Comparison of ENCODE assay signal across 16 cellular contexts in the genomic region with DNA sequence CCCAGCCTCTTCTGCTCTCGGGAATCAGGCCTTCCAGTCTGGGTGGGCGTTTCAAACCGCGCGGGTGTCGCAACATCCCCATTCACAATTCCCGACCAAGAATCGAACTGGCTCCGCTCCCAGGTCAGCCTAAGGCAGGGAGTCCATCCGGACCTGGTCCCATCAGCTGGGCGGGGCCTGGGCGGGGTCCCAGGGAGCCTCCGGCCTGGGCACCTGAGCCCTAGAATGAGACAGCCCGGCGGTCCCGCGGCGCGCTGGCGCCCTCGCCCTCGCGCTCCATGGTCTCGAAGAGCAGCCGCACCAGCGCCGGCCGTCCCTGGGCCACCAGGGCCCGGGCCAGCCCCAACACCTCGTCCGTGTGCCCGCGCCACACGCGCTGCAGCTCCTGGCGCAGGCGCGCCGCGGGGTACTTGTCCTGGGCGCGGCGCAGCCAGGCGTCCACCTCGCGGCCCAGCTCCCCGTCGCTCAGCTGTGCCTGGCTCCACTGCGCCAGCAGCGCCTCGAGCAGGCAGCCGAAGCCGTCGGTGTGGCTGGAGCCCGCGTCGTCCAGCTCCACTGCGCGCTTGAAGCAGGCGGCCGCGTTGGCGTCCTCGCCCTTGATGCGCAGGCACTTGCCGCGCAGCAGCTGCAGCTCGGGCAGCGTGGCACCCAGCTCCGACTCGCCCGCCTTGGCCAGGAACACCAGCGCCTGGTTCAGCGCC. TPM values are rescaled to one million over a fixed set of nuclear protein-coding genes. Genes with fewer than 3 reads are reported as not detected.
DNase-seq lines count a peak whose midpoint lies in the region; ATAC-seq, FAIRE-seq and TF ChIP-seq lines count a peak whose summit lies in the region.
"Had no signal": no experiment of that assay in that cellular context is flagged by ENCODE, and none has a peak within 500 bp of the region (broad histone marks: within the 10 kb centered on the region; RNA-seq: fewer than 3 reads in every experiment).

No MANE protein-coding gene starts in this region.

- peaks cover 48% of the 10 kb centered on the region for H3K27me3 Mint-ChIP-seq in progenitor cell of endocrine pancreas

- H3K9ac ChIP-seq in K562 (ENCODE audit: insufficient read depth in 1 of 2, low read depth in 2 of 2, low read length in 2 of 2), result no peak overlapping the region

- no peak overlapping the region for H3K27ac Mint-ChIP-seq in progenitor cell of endocrine pancreas
- H3K27ac Mint-ChIP-seq: activated naive CD4-positive, alpha-beta T cell treated with anti-CD3 and anti-CD28 coated beads for 36 hours; HFFc6 had no signal

- no peak for FAIRE-seq in K562 (lab: Jason Lieb, UNC)
- FAIRE-seq: bronchial epithelial cell had no signal

- TF ChIP-seq RAD21 in K562 (CRISPR knock-in tag; conservative IDR thresholded peaks at IDR 0.05 in 1 of 2, IDR thresholded peaks at IDR 0.05 in 1 of 2), result no peak

- no peak for TF ChIP-seq CTCF in K562 (IDR thresholded peaks at IDR 0.05 in 2 of 3, conservative IDR thresholded peaks at IDR 0.05 in 1 of 3; ENCODE audit: insufficient read depth in 2 of 3, low read depth in 1 of 3, low read length in 3 of 3)
- no peak for TF ChIP-seq CTCF in progenitor cell of endocrine pancreas (IDR thresholded peaks at IDR 0.05; ENCODE audit: unreplicated experiment)
- TF ChIP-seq CTCF in brain microvascular endothelial cell (IDR thresholded peaks at IDR 0.05; ENCODE audit: low read depth, low read length, missing control alignments), result no peak

- no peaks in the 10 kb centered on the region for H3K9me1 ChIP-seq in K562 (ENCODE audit: control insufficient read depth, insufficient read depth, low read length)

- ATAC-seq in K562, result no peak
- ATAC-seq in HG03135 (IDR thresholded peaks at IDR 0.05; ENCODE audit: unreplicated experiment), result no peak
- no peak for ATAC-seq in HG03354 (IDR thresholded peaks at IDR 0.05; ENCODE audit: poor library complexity, severe bottlenecking, unreplicated experiment)
- ATAC-seq in HG02610 (IDR thresholded peaks at IDR 0.05; ENCODE audit: unreplicated experiment), result no peak
- ATAC-seq: PC-3 had no signal

- peaks cover 0 to 9% of the 10 kb centered on the region in 2 experiments; a peak in 3 of 5 replicates for H3K4me1 ChIP-seq in K562 (replicated peaks in 1 of 2; ENCODE audit: control insufficient read depth in 2 of 2, insufficient read depth in 2 of 2, low read length in 2 of 2)
- H3K4me1 ChIP-seq: prostate gland had no signal

- TF ChIP-seq POLR2A in K562 (conservative IDR thresholded peaks at IDR 0.05), result no peak

- in situ Hi-C loops in K562 (cut with MboI) (no loop called here), brain microvascular endothelial cell (cut with HindIII; ENCODE audit: low pct_ligation_motif_present, low sequenced_read_pairs) (no loop called here)

- H3K27ac ChIP-seq in K562 (ENCODE audit: extremely low read depth, low read depth, low read length), result no peak overlapping the region
- H3K27ac ChIP-seq in brain microvascular endothelial cell, result no peak overlapping the region
- H3K27ac ChIP-seq: prostate gland had no signal

- no peaks in the 10 kb centered on the region for H3K9me3 Mint-ChIP-seq in progenitor cell of endocrine pancreas (ENCODE audit: low read depth)
- H3K9me3 Mint-ChIP-seq: activated naive CD4-positive, alpha-beta T cell treated with anti-CD3 and anti-CD28 coated beads for 36 hours; HFFc6 had no signal

- BruUV-seq in K562 (replicated peaks; lab: Mats Ljungman, UMichigan), result no TSS peak

- H3K36me3 ChIP-seq in K562 (ENCODE audit: control insufficient read depth, insufficient read depth, low read length) (no peaks in the 10 kb centered on the region), brain microvascular endothelial cell (replicated peaks) (no peaks in the 10 kb centered on the region)
- H3K36me3 ChIP-seq: prostate gland had no signal

- POLR2A ChIA-PET in K562 (lab: Yijun Ruan, JAX), result interaction anchor here (2.4 kb wide), 1 partner anchor 16 kb away, joined by 9 read pairs; no protein-coding TSS in a partner anchor

- no peak for TF ChIP-seq EP300 in K562 (IDR thresholded peaks at IDR 0.05; ENCODE audit: low read length)

- no peak overlapping the region for H3K4me3 ChIP-seq in K562
- peak overlapping the region; percentile 9; the same call in 1 of the 2 replicates for H3K4me3 ChIP-seq in iPS-18c (ENCODE audit: insufficient read depth, low read depth, low read length)
- H3K4me3 ChIP-seq in brain microvascular endothelial cell (ENCODE audit: low read depth, low read length), result no peak overlapping the region
- H3K4me3 ChIP-seq: prostate gland had no signal

- H3K4me2 ChIP-seq in K562 (ENCODE audit: insufficient read depth, low read length), result no peak overlapping the region

- WGBS in K562 (ENCODE audit: insufficient coverage, low coverage, missing lambda C conversion rate), result 35% methylated on average over 60 of the region's 74 CpGs

- H3K79me2 ChIP-seq in K562 (ENCODE audit: control insufficient read depth, insufficient read depth, low read length), result no peaks in the 10 kb centered on the region

- DNase-seq in ELF-1 (ENCODE audit: low read depth, low spot score), result peak; percentile 63
- no peak for DNase-seq in K562 (ENCODE audit: extremely low read depth in 1 of 4, low spot score in 3 of 4)
- DNase-seq in progenitor cell of endocrine pancreas (ENCODE audit: low spot score, unreplicated experiment), result peak; percentile 23
- no peak for DNase-seq in brain microvascular endothelial cell
- DNase-seq: activated naive CD4-positive, alpha-beta T cell treated with anti-CD3 and anti-CD28 coated beads for 36 hours; effector CD8-positive, alpha-beta T cell; GDM1; HFFc6; NCI-H1694; PC-3 had no signal

- intact Hi-C loops in K562 (cut with micrococcal nuclease), result no loop called here

- H2AFZ ChIP-seq in K562 (ENCODE audit: low read depth, low read length), result no peak overlapping the region

- no peak overlapping the region for H3K4me3 Mint-ChIP-seq in progenitor cell of endocrine pancreas (ENCODE audit: low read depth)
- H3K4me3 Mint-ChIP-seq: activated naive CD4-positive, alpha-beta T cell treated with anti-CD3 and anti-CD28 coated beads for 36 hours; HFFc6 had no signal

- CTCF ChIA-PET in K562 (lab: Yijun Ruan, JAX; ENCODE audit: low intra/inter-chr PET ratio), result no interaction called here

- H3K36me3 Mint-ChIP-seq in progenitor cell of endocrine pancreas (ENCODE audit: insufficient read depth), result no peaks in the 10 kb centered on the region

- H3K27me3 ChIP-seq in K562 (ENCODE audit: control insufficient read depth in 2 of 2, insufficient read depth in 2 of 2, low read length in 2 of 2), result peaks cover 32 to 33% of the 10 kb centered on the region in 2 experiments
- H3K27me3 ChIP-seq in brain microvascular endothelial cell (replicated peaks), result peaks cover 19% of the 10 kb centered on the region

- no peaks in the 10 kb centered on the region for H4K20me1 ChIP-seq in K562 (replicated peaks; ENCODE audit: control insufficient read depth, insufficient read depth, low read length)

- H3K9me3 ChIP-seq in K562 (replicated peaks; ENCODE audit: control insufficient read depth, insufficient read depth, low read depth, low read length) (no peaks in the 10 kb centered on the region), iPS-18c (ENCODE audit: control insufficient read depth, insufficient read depth, low read length) (peaks cover 2% of the 10 kb centered on the region)
- H3K9me3 ChIP-seq: prostate gland had no signal

- H3K4me1 Mint-ChIP-seq in progenitor cell of endocrine pancreas (ENCODE audit: low read depth), result no peaks in the 10 kb centered on the region

TF ChIP-seq in K562, 482 proteins besides CTCF, POLR2A, EP300 and RAD21:
- peak; percentile 62 for TF ChIP-seq CEBPB (tag; IDR thresholded peaks at IDR 0.05)
- no peak for TF ChIP-seq ZFP36 (IDR thresholded peaks at IDR 0.05; ENCODE audit: low read depth, low read length, partially characterized antibody)

RNA-seq across cellular contexts. Expression of gene PARS2, which starts 16.9 kb away (rescaled TPM):
- total RNA-seq in K562 (2011; cell fraction: chromatin; rRNA removed; ENCODE audit: low replicate concordance), result 5.5 and 11.9 TPM in 2 replicates
- 11.8 and 16.0 TPM in 2 replicates for total RNA-seq in K562 (2011; cell fraction: nucleolus; rRNA removed)
- 9.7 and 11.1 TPM in 2 replicates for total RNA-seq in K562 (2011; cell fraction: nucleoplasm; rRNA removed)
- total RNA-seq in K562 (2014; rRNA removed) (8.5 and 11.8 TPM in 2 replicates), K562 (2014; rRNA removed; fragmentation: Illumina TruSeq; extraction: Trizol) (7.0 and 7.6 TPM in 2 replicates), K562 (2015; rRNA removed; fragmentation: Illumina TruSeq; extraction: Trizol) (7.9 and 8.1 TPM in 2 replicates), K562 (2021) (10.6 and 11.6 TPM in 2 replicates), progenitor cell of endocrine pancreas (9.1 and 11.0 TPM in 2 replicates)
- polyA plus RNA-seq in K562 (2011; rRNA removed) (6.7 and 11.4 TPM in 2 replicates), K562 (2014; fragmentation: Illumina TruSeq; extraction: Trizol) (12.4 and 12.8 TPM in 2 replicates), K562 (2014; fragmentation: Nextera tagmentation; extraction: Ambion mirVana) (10 to 100 TPM in 1 of 2 experiments, 1 to 10 TPM in 1; 6.3 to 11.4 TPM), K562 (2014; rRNA removed) (7.3 and 7.6 TPM in 2 replicates)
- polyA plus RNA-seq in K562 (2011; cell fraction: cytosol; rRNA removed), result 13.4 and 13.5 TPM in 2 replicates
- 5.1 and 5.9 TPM in 2 replicates for polyA plus RNA-seq in K562 (2011; cell fraction: nucleus; rRNA removed)
- 9.6 and 9.8 TPM in 2 replicates for polyA plus RNA-seq in K562 (2012)
- polyA minus RNA-seq in K562 (2011; rRNA and poly(A)+ RNA removed), result 11.0 and 13.8 TPM in 2 replicates
- 5.7 and 7.2 TPM in 2 replicates for polyA minus RNA-seq in K562 (2011; cell fraction: cytosol; rRNA and poly(A)+ RNA removed)
- polyA minus RNA-seq in K562 (2011; cell fraction: nucleus; rRNA and poly(A)+ RNA removed), result 5.8 and 10.2 TPM in 2 replicates

RNA-seq across cellular contexts. Expression of gene TTC22, which starts 19.9 kb away (rescaled TPM):
- not detected in 2 replicates for total RNA-seq in K562 (2011; cell fraction: chromatin; rRNA removed; ENCODE audit: low replicate concordance)
- total RNA-seq in K562 (2011; cell fraction: nucleolus; rRNA removed), result not detected in 2 replicates
- total RNA-seq in K562 (2011; cell fraction: nucleoplasm; rRNA removed), result not detected in 2 replicates
- not detected in 2 replicates for total RNA-seq in K562 (2014; rRNA removed)
- total RNA-seq in K562 (2014; rRNA removed; fragmentation: Illumina TruSeq; extraction: Trizol), result not detected in 2 replicates
- total RNA-seq in K562 (2015; rRNA removed; fragmentation: Illumina TruSeq; extraction: Trizol), result not detected in 2 replicates
- total RNA-seq in K562 (2021), result not detected in 2 replicates
- 0.03 TPM in 1 of 2 replicates, not detected in the other for polyA plus RNA-seq in K562 (2011; rRNA removed)
- 0.03 TPM in 2 replicates for polyA plus RNA-seq in K562 (2011; cell fraction: cytosol; rRNA removed)
- polyA plus RNA-seq in K562 (2011; cell fraction: nucleus; rRNA removed), result 0.07 TPM in 1 of 2 replicates, not detected in the other
- polyA plus RNA-seq in K562 (2012), result 0.09 and 0.14 TPM in 2 replicates
- not detected in 2 replicates for polyA plus RNA-seq in K562 (2014; fragmentation: Illumina TruSeq; extraction: Trizol)
- polyA plus RNA-seq in K562 (2014; fragmentation: Nextera tagmentation; extraction: Ambion mirVana), result under 1 TPM in 1 of 2 experiments, not detected in 1; 0.07 TPM
- polyA plus RNA-seq in K562 (2014; rRNA removed), result 0.23 TPM in 1 of 2 replicates, not detected in the other
- polyA minus RNA-seq in K562 (2011; rRNA and poly(A)+ RNA removed), result not detected in 2 replicates
- not detected in 2 replicates for polyA minus RNA-seq in K562 (2011; cell fraction: cytosol; rRNA and poly(A)+ RNA removed)
- not detected in 2 replicates for polyA minus RNA-seq in K562 (2011; cell fraction: nucleus; rRNA and poly(A)+ RNA removed)
- 2.4 TPM in 2 replicates for total RNA-seq in progenitor cell of endocrine pancreas
- total RNA-seq: HFFc6 had no signal

Comparison
In these comparisons a context has a peak if more than half of its experiments do, and no peak if none do; other contexts are left out.
1. DNase-seq: peak in ELF-1 (single experiment) and progenitor cell of endocrine pancreas (single experiment); none in K562 (0 of 4) and brain microvascular endothelial cell (single experiment).